ENCODE assay signal across 23 cellular contexts in genomic region chr1:9107156-9107555, GRCh38. TPM values are rescaled to one million over a fixed set of nuclear protein-coding genes. Genes with fewer than 3 reads are reported as not detected.
DNase-seq lines count a peak whose midpoint lies in the region; ATAC-seq and TF ChIP-seq lines count a peak whose summit lies in the region.
"Had no signal": no experiment of that assay in that cellular context is flagged by ENCODE, and none has a peak within 500 bp of the region (broad histone marks: within the 10 kb centered on the region; RNA-seq: fewer than 3 reads in every experiment).

No MANE protein-coding gene starts in this region.

- peaks cover 2% of the 10 kb centered on the region for H3K36me3 Mint-ChIP-seq in activated naive CD4-positive, alpha-beta T cell treated with anti-CD3 and anti-CD28 coated beads, Interleukin-2, amount 50 U/mL, for 24 hours
- H3K36me3 Mint-ChIP-seq in activated naive CD4-positive, alpha-beta T cell treated with anti-CD3 and anti-CD28 coated beads, Interleukin-2, amount 10 ng/mL, durations not matched to agents 7 days and 5 days, result no peaks in the 10 kb centered on the region
- no peaks in the 10 kb centered on the region for H3K36me3 Mint-ChIP-seq in neural progenitor cell

- no peak overlapping the region for H3K4me3 Mint-ChIP-seq in activated naive CD4-positive, alpha-beta T cell treated with anti-CD3 and anti-CD28 coated beads, Interleukin-2, amount 50 U/mL, for 24 hours
- no peak overlapping the region for H3K4me3 Mint-ChIP-seq in activated naive CD4-positive, alpha-beta T cell treated with anti-CD3 and anti-CD28 coated beads, Interleukin-2, amount 10 ng/mL, durations not matched to agents 7 days and 5 days
- H3K4me3 Mint-ChIP-seq in neural progenitor cell, result no peak overlapping the region
- H3K4me3 Mint-ChIP-seq: H9 had no signal

- H3K4me3 ChIP-seq in fibroblast of mammary gland (ENCODE audit: control insufficient read depth, low read depth, low read length) (no peak overlapping the region), neural progenitor cell (no peak overlapping the region), testis (no peak overlapping the region)
- H3K4me3 ChIP-seq: GM23248 had no signal

- H3K9ac ChIP-seq in neural progenitor cell, result no peak overlapping the region
- H3K9ac ChIP-seq: GM23248 had no signal

- no peaks in the 10 kb centered on the region for H3K4me1 Mint-ChIP-seq in activated naive CD4-positive, alpha-beta T cell treated with anti-CD3 and anti-CD28 coated beads, Interleukin-2, amount 50 U/mL, for 24 hours
- peaks cover 16% of the 10 kb centered on the region for H3K4me1 Mint-ChIP-seq in activated naive CD4-positive, alpha-beta T cell treated with anti-CD3 and anti-CD28 coated beads, Interleukin-2, amount 10 ng/mL, durations not matched to agents 7 days and 5 days
- peaks cover 7% of the 10 kb centered on the region for H3K4me1 Mint-ChIP-seq in neural progenitor cell

- H3K27ac ChIP-seq in neural progenitor cell (no peak overlapping the region), testis (peak overlapping the region in 1 of 2 donors; percentile 58)
- H3K27ac ChIP-seq: 22Rv1, C4-2B, GM23248, RWPE1 had no signal

- ATAC-seq in HG03354 (IDR thresholded peaks at IDR 0.05; ENCODE audit: poor library complexity, severe bottlenecking, unreplicated experiment) (no peak), HG02623 (IDR thresholded peaks at IDR 0.05; ENCODE audit: unreplicated experiment) (no peak), HG02840 (IDR thresholded peaks at IDR 0.05; ENCODE audit: low FRiP score, unreplicated experiment) (no peak)

- no peak overlapping the region for H3K4me2 ChIP-seq in neural progenitor cell

- H3K9me3 ChIP-seq in neural progenitor cell (ENCODE audit: low read depth) (no peaks in the 10 kb centered on the region), testis (no peaks in the 10 kb centered on the region)

- CTCF ChIA-PET in activated naive CD4-positive, alpha-beta T cell treated with anti-CD3 and anti-CD28 coated beads, Interleukin-2, amount 10 ng/mL, durations not matched to agents 7 days and 5 days (lab: Charles Lee), result interaction anchor here (1.1 kb wide), 1 partner anchor 45 kb away, joined by 3 read pairs; no protein-coding TSS in a partner anchor

- H3K4me1 ChIP-seq in neural progenitor cell (no peaks in the 10 kb centered on the region), testis (peaks cover 11% of the 10 kb centered on the region)

- DNase-seq in activated naive CD4-positive, alpha-beta T cell treated with anti-CD3 and anti-CD28 coated beads, Interleukin-2, amount 10 ng/mL, durations not matched to agents 7 days and 5 days, result no peak
- DNase-seq in fibroblast of mammary gland (ENCODE audit: low read depth) (peak; percentile 22), neural progenitor cell (ENCODE audit: low spot score) (no peak), testis (peak; percentile 56)
- DNase-seq: AML-193; GM23248; H9; KG1; NCI-H1092 treated with DMSO at 0.1 percent for 48 hours; NCI-H146; NCI-H2029; NCI-H226; NCI-H774; NK-92 treated with Interleukin-12 subunit alpha and Interleukin-12 subunit beta, amount 100 ng/mL, for 24 hours; SIG-M5 had no signal

- WGBS in testis, 2 donors, result 22 to 44% methylated on average over 4 of the region's 4 CpGs

- H3K79me2 ChIP-seq in neural progenitor cell (ENCODE audit: low read depth), result no peaks in the 10 kb centered on the region

- H3K9me3 Mint-ChIP-seq in activated naive CD4-positive, alpha-beta T cell treated with anti-CD3 and anti-CD28 coated beads, Interleukin-2, amount 50 U/mL, for 24 hours, result no peaks in the 10 kb centered on the region
- no peaks in the 10 kb centered on the region for H3K9me3 Mint-ChIP-seq in activated naive CD4-positive, alpha-beta T cell treated with anti-CD3 and anti-CD28 coated beads, Interleukin-2, amount 10 ng/mL, durations not matched to agents 7 days and 5 days
- no peaks in the 10 kb centered on the region for H3K9me3 Mint-ChIP-seq in neural progenitor cell

- TF ChIP-seq CTCF in fibroblast of mammary gland (conservative IDR thresholded peaks at IDR 0.05; ENCODE audit: control insufficient read depth, insufficient read depth, low read depth, low read length) (no peak), neural progenitor cell (IDR thresholded peaks at IDR 0.05) (no peak), testis (IDR thresholded peaks at IDR 0.05) (no peak)

- H3K27me3 Mint-ChIP-seq in activated naive CD4-positive, alpha-beta T cell treated with anti-CD3 and anti-CD28 coated beads, Interleukin-2, amount 50 U/mL, for 24 hours, result no peaks in the 10 kb centered on the region
- no peaks in the 10 kb centered on the region for H3K27me3 Mint-ChIP-seq in activated naive CD4-positive, alpha-beta T cell treated with anti-CD3 and anti-CD28 coated beads, Interleukin-2, amount 10 ng/mL, durations not matched to agents 7 days and 5 days
- peaks cover 6% of the 10 kb centered on the region for H3K27me3 Mint-ChIP-seq in neural progenitor cell (ENCODE audit: insufficient read depth, low read depth)

- no peak overlapping the region for H2AFZ ChIP-seq in neural progenitor cell (replicated peaks)
- H2AFZ ChIP-seq: GM23248 had no signal

- no peaks in the 10 kb centered on the region for H3F3A ChIP-seq in neural progenitor cell (ENCODE audit: low read depth)

- H3K27ac Mint-ChIP-seq in activated naive CD4-positive, alpha-beta T cell treated with anti-CD3 and anti-CD28 coated beads, Interleukin-2, amount 50 U/mL, for 24 hours, result peak overlapping the region; percentile 19
- no peak overlapping the region for H3K27ac Mint-ChIP-seq in activated naive CD4-positive, alpha-beta T cell treated with anti-CD3 and anti-CD28 coated beads, Interleukin-2, amount 10 ng/mL, durations not matched to agents 7 days and 5 days
- H3K27ac Mint-ChIP-seq in neural progenitor cell, result peak overlapping the region; percentile 89
- H3K27ac Mint-ChIP-seq: H9 had no signal

- H3K27me3 ChIP-seq in neural progenitor cell (no peaks in the 10 kb centered on the region), testis (no peaks in the 10 kb centered on the region)

- no peaks in the 10 kb centered on the region for H4K20me1 ChIP-seq in neural progenitor cell (ENCODE audit: low read depth)

- intact Hi-C loops in testis (cut with DNase I; ENCODE audit: low total_unique reads), result no loop called here

- H3K36me3 ChIP-seq in neural progenitor cell (no peaks in the 10 kb centered on the region), testis (ENCODE audit: low read depth, missing control alignments) (no peaks in the 10 kb centered on the region)

- TF ChIP-seq POLR2A in testis (IDR thresholded peaks at IDR 0.05), result no peak

RNA-seq across cellular contexts. Expression of gene GPR157, which starts 21.7 kb away (rescaled TPM):
- total RNA-seq in neural progenitor cell (ENCODE audit: low replicate concordance) (1.6 and 2.1 TPM in 2 replicates), testis (10 to 100 TPM in 1 of 2 donors, 1 to 10 TPM in 1; 8.8 to 11.7 TPM)
- polyA plus RNA-seq in testis (ENCODE audit: insufficient read depth, low read depth, low replicate concordance), result 4.1 TPM

RNA-seq across cellular contexts. Expression of gene SLC2A5, which starts 37.7 kb away (rescaled TPM):
- total RNA-seq in neural progenitor cell (ENCODE audit: low replicate concordance) (not detected in 2 replicates), testis (10 to 100 TPM; 74.1 to 90.5 TPM)
- polyA plus RNA-seq in testis (ENCODE audit: insufficient read depth, low read depth, low replicate concordance), result 230 TPM
- total RNA-seq: Daoy, H9 had no signal

Comparison
In these comparisons a context has a peak if more than half of its experiments do, and no peak if none do; other contexts are left out.
1. DNase-seq: peak in fibroblast of mammary gland (single experiment) and testis (single experiment); none in activated naive CD4-positive, alpha-beta T cell treated with anti-CD3 and anti-CD28 coated beads, Interleukin-2, amount 10 ng/mL, durations not matched to agents 7 days and 5 days (single experiment) and neural progenitor cell (single experiment).
2. RNA of gene SLC2A5, which starts 37.7 kb away (total RNA-seq): 74.1 to 90.5 TPM in testis; not detected in neural progenitor cell; every median in the first group is over 10 times any median in the second.